Comparison of ENCODE assay signal across 9 cellular contexts in genomic region chr7:134571101-134571500, GRCh38. TPM values are rescaled to one million over a fixed set of nuclear protein-coding genes. Genes with fewer than 3 reads are reported as not detected.
"Had no signal": no experiment of that assay in that cellular context is flagged by ENCODE, and none has a peak within 500 bp of the region (broad histone marks: within the 10 kb centered on the region; RNA-seq: fewer than 3 reads in every experiment).

No MANE protein-coding gene starts in this region.

- DNase-seq: GDM1, GF-D8 had no signal

- H3K4me3 ChIP-seq: GM12878 had no signal

- FAIRE-seq: G401.6, GM12878, GM12891, GM12892, GM18507, GM19239 had no signal

- ATAC-seq: GM12878 had no signal

RNA-seq across cellular contexts. Expression of gene AKR1B15, which starts 22.2 kb away (rescaled TPM):
- total RNA-seq: G401, GM12878 had no signal

RNA-seq across cellular contexts. Expression of gene AKR1B10, which starts 43.7 kb away (rescaled TPM):
- total RNA-seq: G401, GM12878 had no signal
- polyA plus RNA-seq: GM12878 had no signal
